13 cellular contexts compared by ENCODE assay signal in the genomic region with DNA sequence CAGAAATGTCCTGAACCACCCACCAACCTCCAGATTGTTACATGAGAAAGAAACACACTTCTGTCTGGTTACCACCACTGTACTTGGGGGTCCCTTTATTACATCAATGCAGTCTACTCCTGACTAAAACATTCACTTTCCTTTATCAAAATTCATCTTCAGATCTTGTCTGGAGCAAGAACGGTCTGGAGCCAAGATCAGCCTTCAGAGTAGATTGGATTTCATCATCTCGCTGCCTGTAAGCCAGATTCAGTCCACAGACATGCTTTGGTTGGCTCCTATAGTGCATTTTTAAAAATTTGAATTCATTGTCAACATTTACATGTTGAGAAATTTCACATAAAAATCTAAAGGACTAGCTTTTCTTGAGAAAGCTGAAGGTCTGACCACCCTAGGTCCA.
"Had no signal": no experiment of that assay in that cellular context is flagged by ENCODE, and none has a peak within 500 bp of the region (broad histone marks: within the 10 kb centered on the region; RNA-seq: fewer than 3 reads in every experiment).

No MANE protein-coding gene starts in this region.

- H3K4me1 ChIP-seq: lower lobe of right lung had no signal

- H3K36me3 Mint-ChIP-seq: activated CD4-positive, alpha-beta memory T cell treated with anti-CD3 and anti-CD28 coated beads for 36 hours; naive B cell; stimulated activated effector memory CD8-positive, alpha-beta T cell treated with anti-CD3 and anti-CD28 coated beads, Interleukin-12 subunit alpha, Interleukin-12 subunit beta, amount 100 ng/mL, for 72 hours had no signal

- ATAC-seq: activated T-cell treated with anti-CD3 and anti-CD28 coated beads, Interleukin-2, amount 50 U/mL, for 4 hours; lower lobe of right lung; stimulated activated effector memory CD8-positive, alpha-beta T cell treated with anti-CD3 and anti-CD28 coated beads, Interleukin-12 subunit alpha, Interleukin-12 subunit beta, amount 100 ng/mL, for 72 hours had no signal

- H3K4me3 Mint-ChIP-seq: activated CD4-positive, alpha-beta memory T cell treated with anti-CD3 and anti-CD28 coated beads for 36 hours; activated T-cell treated with anti-CD3 and anti-CD28 coated beads, Interleukin-2, amount 50 U/mL, for 4 hours; stimulated activated effector memory CD8-positive, alpha-beta T cell treated with anti-CD3 and anti-CD28 coated beads, Interleukin-12 subunit alpha, Interleukin-12 subunit beta, amount 100 ng/mL, for 72 hours had no signal

- H3K9me3 ChIP-seq: lower lobe of right lung, upper lobe of left lung had no signal

- H3K4me2 ChIP-seq: smooth muscle cell had no signal

- H3K9me3 Mint-ChIP-seq: activated CD4-positive, alpha-beta memory T cell treated with anti-CD3 and anti-CD28 coated beads for 36 hours; activated T-cell treated with anti-CD3 and anti-CD28 coated beads, Interleukin-2, amount 50 U/mL, for 4 hours; naive B cell; stimulated activated effector memory CD8-positive, alpha-beta T cell treated with anti-CD3 and anti-CD28 coated beads, Interleukin-12 subunit alpha, Interleukin-12 subunit beta, amount 100 ng/mL, for 72 hours had no signal

- DNase-seq: activated CD4-positive, alpha-beta memory T cell treated with anti-CD3 and anti-CD28 coated beads for 36 hours; activated T-cell treated with anti-CD3 and anti-CD28 coated beads, Interleukin-2, amount 50 U/mL, for 4 hours; central memory CD4-positive, alpha-beta T cell; dermis blood vessel endothelial cell; hippocampal formation; kidney glomerular epithelial cell; lower lobe of right lung; naive B cell; posterior cingulate gyrus; T-helper 9 cell; upper lobe of left lung had no signal

- H3K27me3 Mint-ChIP-seq: activated CD4-positive, alpha-beta memory T cell treated with anti-CD3 and anti-CD28 coated beads for 36 hours had no signal

- H3K4me3 ChIP-seq: lower lobe of right lung, smooth muscle cell, upper lobe of left lung had no signal

- H3K27ac ChIP-seq: lower lobe of right lung, upper lobe of left lung had no signal

- H3K27ac Mint-ChIP-seq: activated CD4-positive, alpha-beta memory T cell treated with anti-CD3 and anti-CD28 coated beads for 36 hours; naive B cell; stimulated activated effector memory CD8-positive, alpha-beta T cell treated with anti-CD3 and anti-CD28 coated beads, Interleukin-12 subunit alpha, Interleukin-12 subunit beta, amount 100 ng/mL, for 72 hours had no signal

- H3K36me3 ChIP-seq: lower lobe of right lung, upper lobe of left lung had no signal

- H3K4me1 Mint-ChIP-seq: stimulated activated effector memory CD8-positive, alpha-beta T cell treated with anti-CD3 and anti-CD28 coated beads, Interleukin-12 subunit alpha, Interleukin-12 subunit beta, amount 100 ng/mL, for 72 hours had no signal

- H3K27me3 ChIP-seq: upper lobe of left lung had no signal
